ENCODE assay signal across 18 cellular contexts in genomic region chr9:132216861-132217655, GRCh38. TPM values are rescaled to one million over a fixed set of nuclear protein-coding genes. Genes with fewer than 3 reads are reported as not detected.
DNase-seq lines count a peak whose midpoint lies in the region; TF ChIP-seq lines count a peak whose summit lies in the region.
"Had no signal": no experiment of that assay in that cellular context is flagged by ENCODE, and none has a peak within 500 bp of the region (broad histone marks: within the 10 kb centered on the region; RNA-seq: fewer than 3 reads in every experiment).

No MANE protein-coding gene starts in this region.

- TF ChIP-seq POLR2A in NB4 (IDR thresholded peaks at IDR 0.05; ENCODE audit: extremely low read depth, insufficient read length): no peak

- H3K9me3 Mint-ChIP-seq in neural crest cell: no peaks in the 10 kb centered on the region
- H3K9me3 Mint-ChIP-seq: activated T-helper 1 cell treated with anti-CD3 and anti-CD28 coated beads, Interleukin-12 subunit alpha, Interleukin-12 subunit beta, Interleukin-2, Interleukin-4 antibody, amounts not matched to agents 30 ng/mL and 10 ng/mL and 1 ng/mL, durations not matched to agents 14 hours and 24 hours and 36 hours; CD4-positive, alpha-beta T cell had no signal

- no peaks in the 10 kb centered on the region for H3K4me1 ChIP-seq in PC-9 (replicated peaks; ENCODE audit: insufficient read depth)

- CTCF ChIA-PET in PC-9 (lab: Charles Lee): interaction anchor here (0.6 to 1.1 kb wide), 2 partner anchors 36 to 452 kb away, joined by 3 read pairs; no protein-coding TSS in a partner anchor

- no peak for TF ChIP-seq CTCF in NB4 (IDR thresholded peaks at IDR 0.05; ENCODE audit: low read depth, low read length)
- no peak for TF ChIP-seq CTCF in neural crest cell (conservative IDR thresholded peaks at IDR 0.05)
- TF ChIP-seq CTCF in PC-9 (conservative IDR thresholded peaks at IDR 0.05): no peak

- intact Hi-C loops in PC-9 (cut with micrococcal nuclease; ENCODE audit: unreplicated experiment): no loop called here

- H3K27ac ChIP-seq in PC-9: no peak overlapping the region
- H3K27ac ChIP-seq: thoracic aorta had no signal

- H3K9me3 ChIP-seq in PC-9 (ENCODE audit: insufficient read depth, low read depth): no peaks in the 10 kb centered on the region
- H3K9me3 ChIP-seq: thoracic aorta had no signal

- no peaks in the 10 kb centered on the region for H3K9me2 ChIP-seq in PC-9 (ENCODE audit: insufficient read depth)

- H4K20me1 ChIP-seq in PC-9 (ENCODE audit: insufficient read depth): no peaks in the 10 kb centered on the region

- H3K4me1 Mint-ChIP-seq in neural crest cell: no peaks in the 10 kb centered on the region

- H3K36me3 ChIP-seq in PC-9 (ENCODE audit: low read depth): no peaks in the 10 kb centered on the region
- H3K36me3 ChIP-seq: thoracic aorta had no signal

- H3K4me2 ChIP-seq in PC-9: no peak overlapping the region

- H3K79me2 ChIP-seq in PC-9 (ENCODE audit: low read depth): no peaks in the 10 kb centered on the region

- in situ Hi-C loops in G401 (cut with HindIII; ENCODE audit: low sequenced_read_pairs): no loop called here

- H3K27ac Mint-ChIP-seq in neural crest cell (ENCODE audit: unreplicated experiment): peak overlapping the region; percentile 47
- H3K27ac Mint-ChIP-seq: activated T-helper 1 cell treated with anti-CD3 and anti-CD28 coated beads, Interleukin-12 subunit alpha, Interleukin-12 subunit beta, Interleukin-2, Interleukin-4 antibody, amounts not matched to agents 30 ng/mL and 10 ng/mL and 1 ng/mL, durations not matched to agents 14 hours and 24 hours and 36 hours; CD4-positive, alpha-beta T cell had no signal

- no peak overlapping the region for H2AFZ ChIP-seq in PC-9

- peaks cover 76% of the 10 kb centered on the region for H3K27me3 ChIP-seq in PC-9 (ENCODE audit: insufficient read depth, low read depth)

- H3K4me3 ChIP-seq in NB4 (ENCODE audit: low read depth, low read length) (no peak overlapping the region), PC-9 (no peak overlapping the region)
- H3K4me3 ChIP-seq: thoracic aorta had no signal

- DNase-seq in G401 (ENCODE audit: low spot score) (peak; percentile 64), NB4 (ENCODE audit: low read depth) (peak; percentile 74), cerebellar cortex (ENCODE audit: low spot score) (peak; percentile 40), neural crest cell (ENCODE audit: low read depth, low spot score) (no peak), globus pallidus (ENCODE audit: low spot score) (no peak), HUDEP-2 (lab: John Stamatoyannopoulos, UW; ENCODE audit: unreplicated experiment in 76 of 76) (no peak), D341Med (ENCODE audit: low spot score) (no peak), PC-9 (no peak)
- DNase-seq: CD4-positive, alpha-beta T cell; kidney glomerular epithelial cell; midbrain; NCI-H1092; NCI-H2081 treated with DMSO at 0.1 percent for 48 hours; NCI-H526; retina had no signal

- H3K27me3 Mint-ChIP-seq in neural crest cell (ENCODE audit: low read depth): peaks cover 6% of the 10 kb centered on the region

- H3K4me3 Mint-ChIP-seq in neural crest cell: no peak overlapping the region
- H3K4me3 Mint-ChIP-seq: activated T-helper 1 cell treated with anti-CD3 and anti-CD28 coated beads, Interleukin-12 subunit alpha, Interleukin-12 subunit beta, Interleukin-2, Interleukin-4 antibody, amounts not matched to agents 30 ng/mL and 10 ng/mL and 1 ng/mL, durations not matched to agents 14 hours and 24 hours and 36 hours; CD4-positive, alpha-beta T cell had no signal

- no peaks in the 10 kb centered on the region for H3F3A ChIP-seq in PC-9 (ENCODE audit: insufficient read depth, low read depth)

- no peaks in the 10 kb centered on the region for H3K36me3 Mint-ChIP-seq in neural crest cell (ENCODE audit: low read depth)

- no TSS peak for BruUV-seq in PC-9 (replicated peaks; lab: Mats Ljungman, UMichigan)

- POLR2A ChIA-PET in PC-9 (lab: Charles Lee; ENCODE audit: unreplicated experiment): no interaction called here

RNA-seq across cellular contexts. Expression of gene NTNG2, which starts 55.2 kb away (rescaled TPM):
- 0.14 and 0.37 TPM in 2 replicates for total RNA-seq in G401 (2014; rRNA removed; shearing (Covaris generic))
- total RNA-seq in neural crest cell (2.4 and 3.6 TPM in 2 replicates), PC-9 (2021) (not detected in 2 replicates)
- total RNA-seq: epithelial cell of proximal tubule had no signal

Comparison
In these comparisons a context has a peak if more than half of its experiments do, and no peak if none do; other contexts are left out.
1. DNase-seq: peak in G401 (single experiment), NB4 (single experiment) and cerebellar cortex (single experiment); none in neural crest cell (single experiment), globus pallidus (single experiment), HUDEP-2 (0 of 76), D341Med (single experiment) and PC-9 (0 of 2).